Comparison of ENCODE assay signal across 1 cellular context in the genomic region with DNA sequence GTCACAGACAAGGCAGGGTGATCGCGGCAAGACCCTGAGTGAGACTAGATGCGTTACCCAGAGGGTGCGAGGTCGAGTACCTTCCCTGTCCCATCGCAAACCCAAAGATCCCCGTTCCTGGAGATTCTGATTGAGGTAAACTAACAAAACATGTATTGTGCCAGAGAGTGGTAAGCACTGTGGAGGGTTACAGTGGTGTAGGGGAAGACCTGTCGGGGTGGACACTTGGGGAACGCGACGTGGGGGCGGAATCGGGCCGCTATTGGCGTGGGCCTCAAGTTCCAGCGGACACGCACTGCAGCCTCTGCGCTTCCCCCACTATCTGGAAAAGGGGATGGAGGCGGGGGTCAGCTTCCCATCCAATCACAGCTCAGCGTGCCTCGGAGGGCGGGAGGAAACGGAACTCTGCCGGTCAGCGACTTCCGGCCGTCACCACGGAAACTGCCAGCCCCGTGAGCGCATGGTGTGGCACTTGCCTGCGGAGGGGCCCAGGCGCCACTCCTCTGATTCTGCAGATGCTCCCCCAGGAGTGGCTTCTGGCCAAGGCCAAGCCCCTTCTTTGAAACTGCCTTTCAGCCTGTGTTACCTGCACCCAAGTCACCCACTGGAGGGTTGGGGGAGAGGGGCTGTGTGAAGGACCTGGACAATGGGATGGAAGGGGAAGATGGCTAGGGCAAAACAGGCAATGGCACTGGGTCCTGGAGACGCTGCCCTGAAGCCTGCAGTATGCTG.
TF ChIP-seq lines count a peak whose summit lies in the region.

No MANE protein-coding gene starts in this region.

TF ChIP-seq in HepG2, 621 proteins besides CTCF, POLR2A, EP300 and RAD21 (continued from another document and continues in another):
- TF ChIP-seq, protein P1, sequence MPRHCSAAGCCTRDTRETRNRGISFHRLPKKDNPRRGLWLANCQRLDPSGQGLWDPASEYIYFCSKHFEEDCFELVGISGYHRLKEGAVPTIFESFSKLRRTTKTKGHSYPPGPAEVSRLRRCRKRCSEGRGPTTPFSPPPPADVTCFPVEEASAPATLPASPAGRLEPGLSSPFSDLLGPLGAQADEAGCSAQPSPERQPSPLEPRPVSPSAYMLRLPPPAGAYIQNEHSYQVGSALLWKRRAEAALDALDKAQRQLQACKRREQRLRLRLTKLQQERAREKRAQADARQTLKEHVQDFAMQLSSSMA (CRISPR knock-in tag; IDR thresholded peaks at IDR 0.05), result peak; percentile 54; the same call in 1 of the 2 replicates
- TF ChIP-seq ZNF329 (CRISPR knock-in tag; IDR thresholded peaks at IDR 0.05; ENCODE audit: low read depth) (peak; percentile 88; the same call in 1 of the 2 replicates), ZNF382 (CRISPR knock-in tag; IDR thresholded peaks at IDR 0.05; ENCODE audit: borderline replicate concordance) (no peak), ZNF337 (CRISPR knock-in tag; IDR thresholded peaks at IDR 0.05; ENCODE audit: borderline replicate concordance, low read depth) (no peak), SAFB2 (CRISPR knock-in tag; IDR thresholded peaks at IDR 0.05; ENCODE audit: borderline replicate concordance, low read depth) (no peak; the same call in none of the 2 replicates), ZNF446 (CRISPR knock-in tag; IDR thresholded peaks at IDR 0.05) (no peak), ZNF431 (CRISPR knock-in tag; IDR thresholded peaks at IDR 0.05; ENCODE audit: borderline replicate concordance, low read depth) (0 out of 2 replicates have a peak, but pooled peaks have one; percentile 27), MAFK (conservative IDR thresholded peaks at IDR 0.05 in 1 of 2, IDR thresholded peaks at IDR 0.05 in 1 of 2; ENCODE audit: low read length in 2 of 2) (no peak), SALL2 (CRISPR knock-in tag; IDR thresholded peaks at IDR 0.05) (no peak), PCBP1 (IDR thresholded peaks at IDR 0.05; ENCODE audit: borderline replicate concordance, low read depth, low read length) (0 out of 2 replicates have a peak, but pooled peaks have one; percentile 33), ZSCAN20 (CRISPR knock-in tag; IDR thresholded peaks at IDR 0.05; ENCODE audit: borderline replicate concordance) (no peak), NFRKB (IDR thresholded peaks at IDR 0.05) (no peak), EHMT2 (IDR thresholded peaks at IDR 0.05; ENCODE audit: borderline replicate concordance, low read depth, low read length) (no peak), RFX1 (IDR thresholded peaks at IDR 0.05) (peak; percentile 58; the same call in 1 of the 2 replicates), ZMYM2 (CRISPR knock-in tag; IDR thresholded peaks at IDR 0.05) (0 out of 2 replicates have a peak, but pooled peaks have one; percentile 18), ZNF773 (CRISPR knock-in tag; IDR thresholded peaks at IDR 0.05; ENCODE audit: borderline replicate concordance) (no peak), NFE2 (CRISPR knock-in tag; IDR thresholded peaks at IDR 0.05) (no peak), DNMT3B (CRISPR knock-in tag; conservative IDR thresholded peaks at IDR 0.05) (peak; percentile 42; the same call in 1 of the 2 replicates), PHF8 (CRISPR knock-in tag; IDR thresholded peaks at IDR 0.05) (no peak), SMC3 (IDR thresholded peaks at IDR 0.05; ENCODE audit: low read length) (no peak), FIP1L1 (IDR thresholded peaks at IDR 0.05; ENCODE audit: borderline replicate concordance, insufficient read depth, low read depth, low read length) (no peak), ZNF136 (CRISPR knock-in tag; IDR thresholded peaks at IDR 0.05; ENCODE audit: low read depth) (peak; percentile 74; the same call in 1 of the 2 replicates), ZNF776 (CRISPR knock-in tag; IDR thresholded peaks at IDR 0.05) (0 out of 2 replicates have a peak, but pooled peaks have one; percentile 35), MED13 (CRISPR knock-in tag; IDR thresholded peaks at IDR 0.05) (no peak), ZBTB7B (CRISPR knock-in tag; IDR thresholded peaks at IDR 0.05) (no peak), PAWR (CRISPR knock-in tag; IDR thresholded peaks at IDR 0.05; ENCODE audit: borderline replicate concordance) (0 out of 2 replicates have a peak, but pooled peaks have one; percentile 27), NR3C1 (CRISPR knock-in tag; IDR thresholded peaks at IDR 0.05) (no peak), ZNF543 (CRISPR knock-in tag; IDR thresholded peaks at IDR 0.05) (no peak; the same call in 1 of the 2 replicates), ZFP36L1 (CRISPR knock-in tag; IDR thresholded peaks at IDR 0.05) (no peak), BRD4 (CRISPR knock-in tag; IDR thresholded peaks at IDR 0.05) (peak; percentile 12; the same call in 1 of the 2 replicates), ZNF350 (CRISPR knock-in tag; IDR thresholded peaks at IDR 0.05; ENCODE audit: borderline replicate concordance, low read depth) (peak; percentile 55; the same call in 1 of the 2 replicates), MAFG (CRISPR knock-in tag; IDR thresholded peaks at IDR 0.05) (no peak), ZNF367 (CRISPR knock-in tag; IDR thresholded peaks at IDR 0.05; ENCODE audit: borderline replicate concordance) (no peak), ZKSCAN8 (CRISPR knock-in tag; IDR thresholded peaks at IDR 0.05; ENCODE audit: borderline replicate concordance) (0 out of 2 replicates have a peak, but pooled peaks have one; percentile 22)
- TF ChIP-seq, protein P2, sequence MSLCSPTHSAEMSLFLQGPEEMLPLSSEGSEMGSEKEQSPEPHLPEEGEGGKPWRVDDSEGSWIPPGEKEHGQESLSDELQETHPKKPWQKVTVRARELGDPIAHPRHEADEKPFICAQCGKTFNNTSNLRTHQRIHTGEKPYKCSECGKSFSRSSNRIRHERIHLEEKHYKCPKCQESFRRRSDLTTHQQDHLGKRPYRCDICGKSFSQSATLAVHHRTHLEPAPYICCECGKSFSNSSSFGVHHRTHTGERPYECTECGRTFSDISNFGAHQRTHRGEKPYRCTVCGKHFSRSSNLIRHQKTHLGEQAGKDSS (CRISPR knock-in tag; IDR thresholded peaks at IDR 0.05; ENCODE audit: borderline replicate concordance, low read depth), result 0 out of 2 replicates have a peak, but pooled peaks have one; percentile 83
- TF ChIP-seq, protein P3, sequence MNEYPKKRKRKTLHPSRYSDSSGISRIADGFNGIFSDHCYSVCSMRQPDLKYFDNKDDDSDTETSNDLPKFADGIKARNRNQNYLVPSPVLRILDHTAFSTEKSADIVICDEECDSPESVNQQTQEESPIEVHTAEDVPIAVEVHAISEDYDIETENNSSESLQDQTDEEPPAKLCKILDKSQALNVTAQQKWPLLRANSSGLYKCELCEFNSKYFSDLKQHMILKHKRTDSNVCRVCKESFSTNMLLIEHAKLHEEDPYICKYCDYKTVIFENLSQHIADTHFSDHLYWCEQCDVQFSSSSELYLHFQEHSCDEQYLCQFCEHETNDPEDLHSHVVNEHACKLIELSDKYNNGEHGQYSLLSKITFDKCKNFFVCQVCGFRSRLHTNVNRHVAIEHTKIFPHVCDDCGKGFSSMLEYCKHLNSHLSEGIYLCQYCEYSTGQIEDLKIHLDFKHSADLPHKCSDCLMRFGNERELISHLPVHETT (CRISPR knock-in tag; conservative IDR thresholded peaks at IDR 0.05), result no peak
- TF ChIP-seq, protein P4, sequence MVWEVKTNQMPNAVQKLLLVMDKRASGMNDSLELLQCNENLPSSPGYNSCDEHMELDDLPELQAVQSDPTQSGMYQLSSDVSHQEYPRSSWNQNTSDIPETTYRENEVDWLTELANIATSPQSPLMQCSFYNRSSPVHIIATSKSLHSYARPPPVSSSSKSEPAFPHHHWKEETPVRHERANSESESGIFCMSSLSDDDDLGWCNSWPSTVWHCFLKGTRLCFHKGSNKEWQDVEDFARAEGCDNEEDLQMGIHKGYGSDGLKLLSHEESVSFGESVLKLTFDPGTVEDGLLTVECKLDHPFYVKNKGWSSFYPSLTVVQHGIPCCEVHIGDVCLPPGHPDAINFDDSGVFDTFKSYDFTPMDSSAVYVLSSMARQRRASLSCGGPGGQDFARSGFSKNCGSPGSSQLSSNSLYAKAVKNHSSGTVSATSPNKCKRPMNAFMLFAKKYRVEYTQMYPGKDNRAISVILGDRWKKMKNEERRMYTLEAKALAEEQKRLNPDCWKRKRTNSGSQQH (CRISPR knock-in tag; IDR thresholded peaks at IDR 0.05; ENCODE audit: low read depth), result peak; percentile 42; the same call in 1 of the 2 replicates
- TF ChIP-seq, protein P5, sequence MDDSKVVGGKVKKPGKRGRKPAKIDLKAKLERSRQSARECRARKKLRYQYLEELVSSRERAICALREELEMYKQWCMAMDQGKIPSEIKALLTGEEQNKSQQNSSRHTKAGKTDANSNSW (CRISPR knock-in tag; IDR thresholded peaks at IDR 0.05; ENCODE audit: borderline replicate concordance), result no peak
- TF ChIP-seq, protein P6, sequence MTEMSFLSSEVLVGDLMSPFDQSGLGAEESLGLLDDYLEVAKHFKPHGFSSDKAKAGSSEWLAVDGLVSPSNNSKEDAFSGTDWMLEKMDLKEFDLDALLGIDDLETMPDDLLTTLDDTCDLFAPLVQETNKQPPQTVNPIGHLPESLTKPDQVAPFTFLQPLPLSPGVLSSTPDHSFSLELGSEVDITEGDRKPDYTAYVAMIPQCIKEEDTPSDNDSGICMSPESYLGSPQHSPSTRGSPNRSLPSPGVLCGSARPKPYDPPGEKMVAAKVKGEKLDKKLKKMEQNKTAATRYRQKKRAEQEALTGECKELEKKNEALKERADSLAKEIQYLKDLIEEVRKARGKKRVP (CRISPR knock-in tag; IDR thresholded peaks at IDR 0.05), result peak in 1 of 2 experiments; percentile 17; a peak in 1 of 4 replicates
- TF ChIP-seq, protein P7, sequence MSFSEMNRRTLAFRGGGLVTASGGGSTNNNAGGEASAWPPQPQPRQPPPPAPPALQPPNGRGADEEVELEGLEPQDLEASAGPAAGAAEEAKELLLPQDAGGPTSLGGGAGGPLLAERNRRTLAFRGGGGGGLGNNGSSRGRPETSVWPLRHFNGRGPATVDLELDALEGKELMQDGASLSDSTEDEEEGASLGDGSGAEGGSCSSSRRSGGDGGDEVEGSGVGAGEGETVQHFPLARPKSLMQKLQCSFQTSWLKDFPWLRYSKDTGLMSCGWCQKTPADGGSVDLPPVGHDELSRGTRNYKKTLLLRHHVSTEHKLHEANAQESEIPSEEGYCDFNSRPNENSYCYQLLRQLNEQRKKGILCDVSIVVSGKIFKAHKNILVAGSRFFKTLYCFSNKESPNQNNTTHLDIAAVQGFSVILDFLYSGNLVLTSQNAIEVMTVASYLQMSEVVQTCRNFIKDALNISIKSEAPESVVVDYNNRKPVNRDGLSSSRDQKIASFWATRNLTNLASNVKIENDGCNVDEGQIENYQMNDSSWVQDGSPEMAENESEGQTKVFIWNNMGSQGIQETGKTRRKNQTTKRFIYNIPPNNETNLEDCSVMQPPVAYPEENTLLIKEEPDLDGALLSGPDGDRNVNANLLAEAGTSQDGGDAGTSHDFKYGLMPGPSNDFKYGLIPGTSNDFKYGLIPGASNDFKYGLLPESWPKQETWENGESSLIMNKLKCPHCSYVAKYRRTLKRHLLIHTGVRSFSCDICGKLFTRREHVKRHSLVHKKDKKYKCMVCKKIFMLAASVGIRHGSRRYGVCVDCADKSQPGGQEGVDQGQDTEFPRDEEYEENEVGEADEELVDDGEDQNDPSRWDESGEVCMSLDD (CRISPR knock-in tag; IDR thresholded peaks at IDR 0.05; ENCODE audit: borderline replicate concordance), result no peak
- TF ChIP-seq, protein P8, sequence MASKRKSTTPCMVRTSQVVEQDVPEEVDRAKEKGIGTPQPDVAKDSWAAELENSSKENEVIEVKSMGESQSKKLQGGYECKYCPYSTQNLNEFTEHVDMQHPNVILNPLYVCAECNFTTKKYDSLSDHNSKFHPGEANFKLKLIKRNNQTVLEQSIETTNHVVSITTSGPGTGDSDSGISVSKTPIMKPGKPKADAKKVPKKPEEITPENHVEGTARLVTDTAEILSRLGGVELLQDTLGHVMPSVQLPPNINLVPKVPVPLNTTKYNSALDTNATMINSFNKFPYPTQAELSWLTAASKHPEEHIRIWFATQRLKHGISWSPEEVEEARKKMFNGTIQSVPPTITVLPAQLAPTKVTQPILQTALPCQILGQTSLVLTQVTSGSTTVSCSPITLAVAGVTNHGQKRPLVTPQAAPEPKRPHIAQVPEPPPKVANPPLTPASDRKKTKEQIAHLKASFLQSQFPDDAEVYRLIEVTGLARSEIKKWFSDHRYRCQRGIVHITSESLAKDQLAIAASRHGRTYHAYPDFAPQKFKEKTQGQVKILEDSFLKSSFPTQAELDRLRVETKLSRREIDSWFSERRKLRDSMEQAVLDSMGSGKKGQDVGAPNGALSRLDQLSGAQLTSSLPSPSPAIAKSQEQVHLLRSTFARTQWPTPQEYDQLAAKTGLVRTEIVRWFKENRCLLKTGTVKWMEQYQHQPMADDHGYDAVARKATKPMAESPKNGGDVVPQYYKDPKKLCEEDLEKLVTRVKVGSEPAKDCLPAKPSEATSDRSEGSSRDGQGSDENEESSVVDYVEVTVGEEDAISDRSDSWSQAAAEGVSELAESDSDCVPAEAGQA (IDR thresholded peaks at IDR 0.05; ENCODE audit: low read depth), result peak; percentile 45
- TF ChIP-seq, protein P8 (CRISPR knock-in tag; IDR thresholded peaks at IDR 0.05; ENCODE audit: borderline replicate concordance), result no peak
- TF ChIP-seq, protein P9, sequence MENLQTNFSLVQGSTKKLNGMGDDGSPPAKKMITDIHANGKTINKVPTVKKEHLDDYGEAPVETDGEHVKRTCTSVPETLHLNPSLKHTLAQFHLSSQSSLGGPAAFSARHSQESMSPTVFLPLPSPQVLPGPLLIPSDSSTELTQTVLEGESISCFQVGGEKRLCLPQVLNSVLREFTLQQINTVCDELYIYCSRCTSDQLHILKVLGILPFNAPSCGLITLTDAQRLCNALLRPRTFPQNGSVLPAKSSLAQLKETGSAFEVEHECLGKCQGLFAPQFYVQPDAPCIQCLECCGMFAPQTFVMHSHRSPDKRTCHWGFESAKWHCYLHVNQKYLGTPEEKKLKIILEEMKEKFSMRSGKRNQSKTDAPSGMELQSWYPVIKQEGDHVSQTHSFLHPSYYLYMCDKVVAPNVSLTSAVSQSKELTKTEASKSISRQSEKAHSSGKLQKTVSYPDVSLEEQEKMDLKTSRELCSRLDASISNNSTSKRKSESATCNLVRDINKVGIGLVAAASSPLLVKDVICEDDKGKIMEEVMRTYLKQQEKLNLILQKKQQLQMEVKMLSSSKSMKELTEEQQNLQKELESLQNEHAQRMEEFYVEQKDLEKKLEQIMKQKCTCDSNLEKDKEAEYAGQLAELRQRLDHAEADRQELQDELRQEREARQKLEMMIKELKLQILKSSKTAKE (CRISPR knock-in tag; IDR thresholded peaks at IDR 0.05; ENCODE audit: borderline replicate concordance), result peak; percentile 39; the same call in 1 of the 2 replicates
